In the genomic region with DNA sequence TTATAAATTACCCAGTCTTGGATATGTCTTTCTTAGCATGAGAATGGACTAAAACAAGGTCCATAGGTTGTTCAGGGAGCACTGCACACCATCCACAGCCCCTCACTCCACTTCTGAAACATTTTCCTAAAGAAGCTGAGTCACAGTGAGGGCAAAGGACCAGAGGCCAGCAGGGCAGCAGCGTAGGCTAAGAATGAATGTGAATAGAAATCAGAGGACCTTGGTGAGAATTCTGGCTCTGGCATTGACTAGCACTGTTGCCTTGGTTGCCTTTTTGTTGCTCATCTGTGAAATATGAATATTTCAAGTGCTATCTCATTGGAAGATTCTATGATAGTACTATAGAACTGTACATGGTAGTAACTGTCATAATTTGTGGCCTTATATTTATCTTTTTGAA, we compare ENCODE assay signal across 1 cellular context.
TF ChIP-seq lines count a peak whose summit lies in the region.

No MANE protein-coding gene starts in this region.

TF ChIP-seq in IMR-90, 13 proteins besides CTCF, POLR2A, EP300 and RAD21:
- TF ChIP-seq MAFK (IDR thresholded peaks at IDR 0.05; ENCODE audit: low read depth, low read length) (no peak), FOS (IDR thresholded peaks at IDR 0.05; ENCODE audit: low read depth, low read length) (no peak), RCOR1 (IDR thresholded peaks at IDR 0.05; ENCODE audit: insufficient replicate concordance, low read length) (no peak), NFE2L2 (IDR thresholded peaks at IDR 0.05; ENCODE audit: low read depth, low read length) (peak; percentile 67; the same call in 1 of the 2 replicates), BHLHE40 (IDR thresholded peaks at IDR 0.05; ENCODE audit: low read depth, low read length) (no peak)
